Comparison of ENCODE assay signal across 11 cellular contexts in genomic region chr1:35559317-35559944, GRCh38. TPM values are rescaled to one million over a fixed set of nuclear protein-coding genes. Genes with fewer than 3 reads are reported as not detected.
DNase-seq lines count a peak whose midpoint lies in the region; ATAC-seq and TF ChIP-seq lines count a peak whose summit lies in the region.
"Had no signal": no experiment of that assay in that cellular context is flagged by ENCODE, and none has a peak within 500 bp of the region (broad histone marks: within the 10 kb centered on the region; RNA-seq: fewer than 3 reads in every experiment).

No MANE protein-coding gene starts in this region.

- H3K27ac ChIP-seq in H9 (ENCODE audit: insufficient read length, low read depth, low read length): no peak overlapping the region
- H3K27ac ChIP-seq: right lobe of liver had no signal

- ATAC-seq in T-helper 17 cell (peak; percentile 32), HG03565 (IDR thresholded peaks at IDR 0.05; ENCODE audit: unreplicated experiment) (no peak), HG03196 (IDR thresholded peaks at IDR 0.05; ENCODE audit: unreplicated experiment) (no peak), GM18861 (IDR thresholded peaks at IDR 0.05; ENCODE audit: unreplicated experiment) (no peak), HG03521 (IDR thresholded peaks at IDR 0.05; ENCODE audit: unreplicated experiment) (no peak)
- ATAC-seq: right lobe of liver had no signal

- peaks cover 6% of the 10 kb centered on the region; the same call in 1 of the 2 replicates for H3K79me2 ChIP-seq in H9 (ENCODE audit: insufficient read depth, low read length)

- no peak overlapping the region for H3K23ac ChIP-seq in H9 (ENCODE audit: insufficient read length, low read depth, low read length)

- H3K36me3 Mint-ChIP-seq in H9 (ENCODE audit: insufficient read depth in 1 of 3, low read depth in 3 of 3) (peaks cover 21 to 48% (median 38%) of the 10 kb centered on the region in 3 experiments; a peak in 6 of 7 replicates), T-helper 17 cell (ENCODE audit: low read depth) (peaks cover 2% of the 10 kb centered on the region)

- H3K4ac ChIP-seq in H9 (ENCODE audit: low read depth, low read length): no peak overlapping the region

- H3K4me3 ChIP-seq in epithelial cell of esophagus (ENCODE audit: low read length): peak overlapping the region; percentile 92
- H3K4me3 ChIP-seq: thyroid gland had no signal

- H3K27me3 ChIP-seq in H9 (ENCODE audit: insufficient read depth, low read length): no peaks in the 10 kb centered on the region
- H3K27me3 ChIP-seq: right lobe of liver, thyroid gland had no signal

- no CpG with 5 or more reads among the region's 7 CpGs for WGBS in H9 (ENCODE audit: extremely low coverage, insufficient read length, low lambda C conversion rate)

- H2AFZ ChIP-seq in H9 (ENCODE audit: low read length): no peak overlapping the region

- no peak overlapping the region for H3K56ac ChIP-seq in H9 (ENCODE audit: insufficient read length, low read depth, low read length)

- no peak overlapping the region for H2AK5ac ChIP-seq in H9 (ENCODE audit: insufficient read length, low read length)

- no peak overlapping the region for H2BK12ac ChIP-seq in H9 (ENCODE audit: insufficient read length, low read depth, low read length)

- peak overlapping the region in 2 of 3 experiments; percentile 7 to 16; a peak in 3 of 7 replicates for H3K27ac Mint-ChIP-seq in H9
- peak overlapping the region; percentile 98 for H3K27ac Mint-ChIP-seq in T-helper 17 cell

- no peaks in the 10 kb centered on the region for H3K79me1 ChIP-seq in H9 (ENCODE audit: insufficient read depth, low read depth, low read length, poor library complexity, severe bottlenecking)

- no peak overlapping the region for H3K14ac ChIP-seq in H9 (ENCODE audit: insufficient read depth, low read length)

- no peak overlapping the region for H3T11ph ChIP-seq in H9 (ENCODE audit: low read length)

- DNase-seq in H9: no peak
- no peak for DNase-seq in T-helper 17 cell
- no peak for DNase-seq in epithelial cell of esophagus (ENCODE audit: low read depth)
- peak; percentile 69 for DNase-seq in putamen (ENCODE audit: low spot score)
- DNase-seq: thyroid gland had no signal

- H4K8ac ChIP-seq in H9 (replicated peaks; ENCODE audit: insufficient read length, low read depth, low read length): no peak overlapping the region

- peaks cover 0 to 4% of the 10 kb centered on the region in 2 experiments; a peak in 2 of 5 replicates for H3K9me3 Mint-ChIP-seq in H9

- H3K23me2 ChIP-seq in H9 (ENCODE audit: insufficient read length, low read depth, low read length, poor library complexity, severe bottlenecking): peaks cover 21% of the 10 kb centered on the region

- H3K4me1 ChIP-seq in H9 (ENCODE audit: insufficient read depth, low read length): peaks cover 6% of the 10 kb centered on the region; the same call in 1 of the 2 replicates

- no peaks in the 10 kb centered on the region for H4K20me1 ChIP-seq in H9 (ENCODE audit: control insufficient read depth, insufficient read depth, insufficient read length)

- no peak overlapping the region for H2BK15ac ChIP-seq in H9 (ENCODE audit: low read depth, low read length)

- no peak overlapping the region for H3K18ac ChIP-seq in H9 (ENCODE audit: insufficient read length, low read depth, low read length)

- H3K4me1 Mint-ChIP-seq in H9 (peaks cover 33 to 42% of the 10 kb centered on the region in 2 experiments), T-helper 17 cell (peaks cover 51% of the 10 kb centered on the region)

- no peak overlapping the region for H4K5ac ChIP-seq in H9 (ENCODE audit: insufficient read length, low read depth, low read length)

- H2BK120ac ChIP-seq in H9 (ENCODE audit: low read depth, low read length, poor library complexity, severe bottlenecking): no peak overlapping the region

- TF ChIP-seq CTCF in H9 (conservative IDR thresholded peaks at IDR 0.05) (no peak), epithelial cell of esophagus (IDR thresholded peaks at IDR 0.05; ENCODE audit: insufficient read depth, low read depth, low read length, missing control alignments) (no peak)

- H3K27me3 Mint-ChIP-seq in H9 (ENCODE audit: low read depth) (no peaks in the 10 kb centered on the region), T-helper 17 cell (no peaks in the 10 kb centered on the region)

- no peak overlapping the region for H2BK5ac ChIP-seq in H9 (ENCODE audit: insufficient read length, low read length)

- no peak overlapping the region for H3K9ac ChIP-seq in H9 (ENCODE audit: extremely low read depth, insufficient read length, low read length)

- H3K4me2 ChIP-seq in H9 (ENCODE audit: insufficient read depth, insufficient read length, low read length): no peak overlapping the region

- peak overlapping the region; percentile 91 to 98 for H3K4me3 Mint-ChIP-seq in H9
- H3K4me3 Mint-ChIP-seq in T-helper 17 cell: peak overlapping the region; percentile 76

- H4K91ac ChIP-seq in H9 (ENCODE audit: insufficient read length, low read depth, low read length): no peak overlapping the region

- H2BK20ac ChIP-seq in H9 (ENCODE audit: low read depth, low read length, poor library complexity, severe bottlenecking): no peak overlapping the region

- H3K9me3 ChIP-seq in H9 (ENCODE audit: control insufficient read depth, low read depth, low read length) (no peaks in the 10 kb centered on the region), T-helper 17 cell (ENCODE audit: control insufficient read depth, low read length, poor library complexity, severe bottlenecking) (no peaks in the 10 kb centered on the region)
- H3K9me3 ChIP-seq: right lobe of liver, thyroid gland had no signal

RNA-seq across cellular contexts. Expression of gene NCDN, which starts 1.8 kb away (rescaled TPM):
- total RNA-seq in H9 (2021): 44.2 and 48.4 TPM in 2 replicates
- 10 to 100 TPM; 23.8 to 26.2 TPM for total RNA-seq in T-helper 17 cell

RNA-seq across cellular contexts. Expression of gene KIAA0319L, which starts 2.2 kb away (rescaled TPM):
- total RNA-seq in H9 (2021) (44.2 and 46.4 TPM in 2 replicates), T-helper 17 cell (10 to 100 TPM; 58.8 to 79.0 TPM)

RNA-seq across cellular contexts. Expression of gene TFAP2E, which starts 13.7 kb away (rescaled TPM):
- total RNA-seq in H9 (2021): 0.70 and 0.75 TPM in 2 replicates
- total RNA-seq in T-helper 17 cell: 1 to 10 TPM; 3.2 to 4.5 TPM
- total RNA-seq: glomerular endothelial cell had no signal
